10 cellular contexts compared by ENCODE assay signal in genomic region chr6:107822154-107823046, GRCh38. TPM values are rescaled to one million over a fixed set of nuclear protein-coding genes. Genes with fewer than 3 reads are reported as not detected.
DNase-seq lines count a peak whose midpoint lies in the region; ATAC-seq and TF ChIP-seq lines count a peak whose summit lies in the region.
"Had no signal": no experiment of that assay in that cellular context is flagged by ENCODE, and none has a peak within 500 bp of the region (broad histone marks: within the 10 kb centered on the region; RNA-seq: fewer than 3 reads in every experiment).

No MANE protein-coding gene starts in this region.

- ATAC-seq in HG03045 (IDR thresholded peaks at IDR 0.05; ENCODE audit: unreplicated experiment): no peak

- H3K4me3 ChIP-seq in Karpas-422 (ENCODE audit: low read length) (peak overlapping the region; percentile 53), HAP-1 (no peak overlapping the region)

- H3K4me1 ChIP-seq in Karpas-422 (ENCODE audit: low read length) (peaks cover 33% of the 10 kb centered on the region), HAP-1 (peaks cover 17% of the 10 kb centered on the region)

- no peaks in the 10 kb centered on the region for H3K27me3 Mint-ChIP-seq in activated naive CD4-positive, alpha-beta T cell treated with anti-CD3 and anti-CD28 coated beads for 36 hours (ENCODE audit: low read depth)
- H3K27me3 Mint-ChIP-seq in mesothelial cell of epicardium (ENCODE audit: low read depth): peaks cover 45% of the 10 kb centered on the region

- intact Hi-C loops in activated naive CD4-positive, alpha-beta T cell treated with anti-CD3 and anti-CD28 coated beads for 36 hours (cut with micrococcal nuclease): loop anchor here (1.0 to 10.0 kb wide), 4 partner anchors 136 to 1725 kb away; partner anchors contain the start of genes CD164 and SEC63

- H3K4me2 ChIP-seq in Karpas-422 (ENCODE audit: low read depth, low read length, poor library complexity, severe bottlenecking): peak overlapping the region; percentile 74

- H4K20me1 ChIP-seq in Karpas-422 (ENCODE audit: insufficient read depth, low read depth, low read length): no peaks in the 10 kb centered on the region

- peak overlapping the region; percentile 98 for H3K27ac Mint-ChIP-seq in activated naive CD4-positive, alpha-beta T cell treated with anti-CD3 and anti-CD28 coated beads for 36 hours
- no peak overlapping the region for H3K27ac Mint-ChIP-seq in mesothelial cell of epicardium

- no peaks in the 10 kb centered on the region for H3K79me2 ChIP-seq in Karpas-422 (ENCODE audit: low read length)

- DNase-seq in GM19240 (ENCODE audit: insufficient read length, low spot score) (peak; percentile 63), Karpas-422 (peak; percentile 53), KBM-7 (no peak), mesothelial cell of epicardium (ENCODE audit: low spot score in 2 of 2, unreplicated experiment in 2 of 2) (no peak), HAP-1 (ENCODE audit: low spot score in 2 of 2) (no peak)
- DNase-seq in activated naive CD4-positive, alpha-beta T cell treated with anti-CD3 and anti-CD28 coated beads for 36 hours: peak; percentile 75
- DNase-seq in stimulated activated CD4-positive, alpha-beta T cell treated with anti-CD3 and anti-CD28 coated beads, Interleukin-1b, Interleukin-23, amount 100 ng/mL, for 48 hours: peak; percentile 58

- peaks cover 66% of the 10 kb centered on the region for H3K4me1 Mint-ChIP-seq in activated naive CD4-positive, alpha-beta T cell treated with anti-CD3 and anti-CD28 coated beads for 36 hours (ENCODE audit: low read depth)
- H3K4me1 Mint-ChIP-seq in mesothelial cell of epicardium: peaks cover 28% of the 10 kb centered on the region

- H3K27ac ChIP-seq in Karpas-422 (ENCODE audit: low read length): no peak overlapping the region

- in situ Hi-C loops in KBM-7 (cut with MboI; ENCODE audit: low pct_unique_long_range_greater_than_20kb, low sequenced_read_pairs) (no loop called here), HAP-1 (cut with MboI; ENCODE audit: low sequenced_read_pairs) (no loop called here)

- H3K9me2 ChIP-seq in Karpas-422 (replicated peaks; ENCODE audit: insufficient read depth, low read length): no peaks in the 10 kb centered on the region

- no peaks in the 10 kb centered on the region for H3K36me3 Mint-ChIP-seq in activated naive CD4-positive, alpha-beta T cell treated with anti-CD3 and anti-CD28 coated beads for 36 hours (ENCODE audit: low read depth)
- H3K36me3 Mint-ChIP-seq in mesothelial cell of epicardium: no peaks in the 10 kb centered on the region

- H3K9me3 ChIP-seq in Karpas-422 (ENCODE audit: low read length) (no peaks in the 10 kb centered on the region), HAP-1 (no peaks in the 10 kb centered on the region)

- no peak for TF ChIP-seq CTCF in mesothelial cell of epicardium (IDR thresholded peaks at IDR 0.05; ENCODE audit: unreplicated experiment)

- peak overlapping the region; percentile 12; the same call in 1 of the 2 replicates for H3K9ac ChIP-seq in Karpas-422 (ENCODE audit: low read length)

- H3K27me3 ChIP-seq in Karpas-422 (ENCODE audit: low read length) (no peaks in the 10 kb centered on the region), HAP-1 (ENCODE audit: low read depth) (no peaks in the 10 kb centered on the region)

- peak overlapping the region; percentile 32; the same call in 1 of the 2 replicates for H2AFZ ChIP-seq in Karpas-422 (ENCODE audit: low read length)

- peak overlapping the region; percentile 88 for H3K4me3 Mint-ChIP-seq in activated naive CD4-positive, alpha-beta T cell treated with anti-CD3 and anti-CD28 coated beads for 36 hours
- no peak overlapping the region for H3K4me3 Mint-ChIP-seq in mesothelial cell of epicardium

- H3K36me3 ChIP-seq in Karpas-422 (ENCODE audit: insufficient read depth, low read length): no peaks in the 10 kb centered on the region
- H3K36me3 ChIP-seq in HAP-1 (replicated peaks): no peaks in the 10 kb centered on the region

- CTCF ChIA-PET in activated naive CD4-positive, alpha-beta T cell treated with anti-CD3 and anti-CD28 coated beads for 36 hours (lab: Charles Lee): interaction anchor here (0.7 to 6.3 kb wide), 9 partner anchors 10 to 135 kb away, joined by 3 to 43 read pairs (median 5); no protein-coding TSS in a partner anchor

- H3K9me3 Mint-ChIP-seq in activated naive CD4-positive, alpha-beta T cell treated with anti-CD3 and anti-CD28 coated beads for 36 hours: no peaks in the 10 kb centered on the region
- H3K9me3 Mint-ChIP-seq in mesothelial cell of epicardium: no peaks in the 10 kb centered on the region

RNA-seq across cellular contexts. Expression of gene SCML4, which starts 1.7 kb away (rescaled TPM):
- total RNA-seq in Karpas-422 (2014; rRNA removed; shearing (Covaris generic); ENCODE audit: low replicate concordance): 1.3 TPM in 1 of 2 replicates, not detected in the other
- total RNA-seq in activated naive CD4-positive, alpha-beta T cell treated with anti-CD3 and anti-CD28 coated beads for 36 hours: 10 to 100 TPM in 1 of 2 experiments, 1 to 10 TPM in 1; 9.1 to 10.7 TPM
- not detected in 3 replicates for total RNA-seq in mesothelial cell of epicardium
- total RNA-seq: glomerular endothelial cell, HT1080 had no signal

Comparison
In these comparisons a context has a peak if more than half of its experiments do, and no peak if none do; other contexts are left out.
1. DNase-seq: peak in GM19240 (single experiment), Karpas-422 (single experiment), activated naive CD4-positive, alpha-beta T cell treated with anti-CD3 and anti-CD28 coated beads for 36 hours (single experiment) and stimulated activated CD4-positive, alpha-beta T cell treated with anti-CD3 and anti-CD28 coated beads, Interleukin-1b, Interleukin-23, amount 100 ng/mL, for 48 hours (single experiment); none in KBM-7 (single experiment), mesothelial cell of epicardium (0 of 2) and HAP-1 (0 of 2).